12 cellular contexts compared by ENCODE assay signal in the genomic region with DNA sequence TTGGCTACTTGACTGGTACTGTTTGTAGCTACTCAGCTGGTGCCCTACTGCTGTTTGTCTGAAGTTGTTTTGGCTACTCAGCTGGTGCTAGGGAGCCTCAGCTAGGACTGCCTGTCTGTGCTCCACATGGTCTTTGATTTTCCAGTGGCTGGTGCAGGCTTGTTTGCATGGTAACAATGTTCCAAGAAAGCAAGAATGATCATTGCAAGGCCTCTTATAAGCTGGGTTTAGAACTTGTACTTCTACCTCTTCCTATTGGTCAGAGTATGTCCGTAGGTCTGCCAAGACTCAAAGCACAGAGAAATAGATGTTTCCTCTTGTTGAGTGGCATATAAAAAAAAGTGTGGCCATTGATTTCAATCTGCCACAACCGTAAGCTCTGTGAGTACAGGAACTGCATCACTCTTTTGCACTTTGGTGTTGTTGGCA. TPM values are rescaled to one million over a fixed set of nuclear protein-coding genes. Genes with fewer than 3 reads are reported as not detected.
DNase-seq lines count a peak whose midpoint lies in the region; ATAC-seq and TF ChIP-seq lines count a peak whose summit lies in the region.
"Had no signal": no experiment of that assay in that cellular context is flagged by ENCODE, and none has a peak within 500 bp of the region (broad histone marks: within the 10 kb centered on the region; RNA-seq: fewer than 3 reads in every experiment).

No MANE protein-coding gene starts in this region.

- H3K79me2 ChIP-seq in GM23338 (replicated peaks; ENCODE audit: insufficient read depth): no peaks in the 10 kb centered on the region

- no peaks in the 10 kb centered on the region for H3K27me3 ChIP-seq in GM23338 (ENCODE audit: insufficient read depth)
- no peaks in the 10 kb centered on the region for H3K27me3 ChIP-seq in lower lobe of right lung (ENCODE audit: low read depth)
- H3K27me3 ChIP-seq: vagina had no signal

- peaks cover 5% of the 10 kb centered on the region for H3K9me3 ChIP-seq in lower lobe of right lung
- H3K9me3 ChIP-seq: vagina had no signal

- no peaks in the 10 kb centered on the region for H3K27me3 Mint-ChIP-seq in CD14-positive monocyte (ENCODE audit: low read depth in 3 of 3)
- H3K27me3 Mint-ChIP-seq in GM23338 (ENCODE audit: insufficient read depth, low read depth, poor library complexity): no peaks in the 10 kb centered on the region
- H3K27me3 Mint-ChIP-seq in activated naive CD8-positive, alpha-beta T cell treated with anti-CD3 and anti-CD28 coated beads for 36 hours: no peaks in the 10 kb centered on the region

- H3F3A ChIP-seq in GM23338 (replicated peaks; ENCODE audit: low read depth): no peaks in the 10 kb centered on the region

- H3K9me2 ChIP-seq in GM23338 (ENCODE audit: insufficient read depth): no peaks in the 10 kb centered on the region

- H3K4me3 ChIP-seq in GM23338: no peak overlapping the region
- H3K4me3 ChIP-seq in lower lobe of right lung: no peak overlapping the region
- H3K4me3 ChIP-seq in foreskin fibroblast (ENCODE audit: low read depth in 1 of 2, low read length in 2 of 2): no peak overlapping the region
- H3K4me3 ChIP-seq: vagina had no signal

- H3K4me2 ChIP-seq in GM23338: no peak overlapping the region

- peaks cover 12 to 19% of the 10 kb centered on the region in 2 donors for H3K36me3 Mint-ChIP-seq in CD14-positive monocyte
- peaks cover 9% of the 10 kb centered on the region; the same call in 1 of the 3 replicates for H3K36me3 Mint-ChIP-seq in GM23338 (ENCODE audit: low read depth)
- H3K36me3 Mint-ChIP-seq in activated naive CD8-positive, alpha-beta T cell treated with anti-CD3 and anti-CD28 coated beads for 36 hours: peaks cover 60% of the 10 kb centered on the region

- no peaks in the 10 kb centered on the region for H3K4me1 ChIP-seq in GM23338 (ENCODE audit: insufficient read depth)
- H3K4me1 ChIP-seq in lower lobe of right lung: peaks cover 29% of the 10 kb centered on the region

- H3K9me3 Mint-ChIP-seq in CD14-positive monocyte (peaks cover 4 to 12% (median 9%) of the 10 kb centered on the region in 7 donors), GM23338 (peaks cover 8% of the 10 kb centered on the region; the same call in 2 of the 3 replicates)
- peaks cover 11% of the 10 kb centered on the region for H3K9me3 Mint-ChIP-seq in activated naive CD8-positive, alpha-beta T cell treated with anti-CD3 and anti-CD28 coated beads for 36 hours

- H3K4me3 Mint-ChIP-seq in CD14-positive monocyte (no peak overlapping the region), GM23338 (no peak overlapping the region)
- H3K4me3 Mint-ChIP-seq in activated naive CD8-positive, alpha-beta T cell treated with anti-CD3 and anti-CD28 coated beads for 36 hours: peak overlapping the region; percentile 43

- no peak overlapping the region for H3K27ac ChIP-seq in GM23338 (ENCODE audit: low read depth)
- no peak overlapping the region for H3K27ac ChIP-seq in lower lobe of right lung
- H3K27ac ChIP-seq: vagina had no signal

- TF ChIP-seq CTCF in CD14-positive monocyte (IDR thresholded peaks at IDR 0.05): no peak
- no peak for TF ChIP-seq CTCF in GM23338 (conservative IDR thresholded peaks at IDR 0.05; ENCODE audit: low read depth in 2 of 2)
- TF ChIP-seq CTCF in lower lobe of right lung (IDR thresholded peaks at IDR 0.05): no peak
- no peak for TF ChIP-seq CTCF in foreskin fibroblast (IDR thresholded peaks at IDR 0.05; ENCODE audit: low read depth, low read length)

- H3K36me3 ChIP-seq in GM23338 (ENCODE audit: insufficient read depth) (no peaks in the 10 kb centered on the region), lower lobe of right lung (no peaks in the 10 kb centered on the region)
- H3K36me3 ChIP-seq: vagina had no signal

- no peaks in the 10 kb centered on the region for H4K20me1 ChIP-seq in GM23338 (replicated peaks; ENCODE audit: insufficient read depth)

- no peak overlapping the region for H2AFZ ChIP-seq in GM23338

- peak; percentile 68 for ATAC-seq in GM23338
- ATAC-seq in lower lobe of right lung: peak; percentile 21 to 48
- ATAC-seq: left colon had no signal

- H3K27ac Mint-ChIP-seq in CD14-positive monocyte (peak overlapping the region in 5 of 7 donors; percentile 10 to 74 (median 54)), GM23338 (no peak overlapping the region)
- peak overlapping the region; percentile 74 for H3K27ac Mint-ChIP-seq in activated naive CD8-positive, alpha-beta T cell treated with anti-CD3 and anti-CD28 coated beads for 36 hours

- intact Hi-C loops in CD14-positive monocyte (cut with micrococcal nuclease) (no loop called here), lower lobe of right lung (cut with DNase I) (no loop called here)

- no peak for DNase-seq in CD14-positive monocyte (ENCODE audit: low spot score)
- DNase-seq in GM23338 (ENCODE audit: low spot score): no peak
- no peak for DNase-seq in activated naive CD8-positive, alpha-beta T cell treated with anti-CD3 and anti-CD28 coated beads for 36 hours
- DNase-seq in lower lobe of right lung: no peak
- DNase-seq in CD1c-positive myeloid dendritic cell (ENCODE audit: extremely low spot score): no peak
- no peak for DNase-seq in GM19240 (ENCODE audit: insufficient read length, low spot score)
- DNase-seq in hippocampal formation (lab: John Stamatoyannopoulos, UW): no peak
- no peak for DNase-seq in foreskin fibroblast
- DNase-seq: left colon, NCI-H446 treated with DMSO at 0.1 percent for 48 hours, SHP77 treated with DMSO at 0.1 percent for 48 hours had no signal

- H3K4me1 Mint-ChIP-seq in CD14-positive monocyte (peaks cover 23% of the 10 kb centered on the region), GM23338 (peaks cover 6% of the 10 kb centered on the region; the same call in 1 of the 3 replicates)
- peaks cover 77% of the 10 kb centered on the region for H3K4me1 Mint-ChIP-seq in activated naive CD8-positive, alpha-beta T cell treated with anti-CD3 and anti-CD28 coated beads for 36 hours

TF ChIP-seq in GM23338, 12 proteins besides CTCF, POLR2A, EP300 and RAD21 (continues in another document):
- no peak for TF ChIP-seq REST (IDR thresholded peaks at IDR 0.05; ENCODE audit: unreplicated experiment)
- no peak for TF ChIP-seq NANOG (IDR thresholded peaks at IDR 0.05; ENCODE audit: borderline replicate concordance)
- TF ChIP-seq ZNF331 (CRISPR knock-in tag; IDR thresholded peaks at IDR 0.05; ENCODE audit: low read depth): no peak
- TF ChIP-seq EZH2 (IDR thresholded peaks at IDR 0.05; ENCODE audit: low read depth, unreplicated experiment): no peak
- TF ChIP-seq POLR2AphosphoS5 (IDR thresholded peaks at IDR 0.05; ENCODE audit: low read depth): no peak
- no peak for TF ChIP-seq ETS1 (IDR thresholded peaks at IDR 0.05)
- TF ChIP-seq STAT1 (IDR thresholded peaks at IDR 0.05; ENCODE audit: unreplicated experiment): no peak
- no peak for TF ChIP-seq EZH2phosphoT487 (IDR thresholded peaks at IDR 0.05; ENCODE audit: unreplicated experiment)
- TF ChIP-seq ZNF114 (CRISPR knock-in tag; IDR thresholded peaks at IDR 0.05): no peak
- no peak for TF ChIP-seq CREB1 (CRISPR knock-in tag; IDR thresholded peaks at IDR 0.05; ENCODE audit: low read depth)
- no peak for TF ChIP-seq JUNB (IDR thresholded peaks at IDR 0.05; ENCODE audit: unreplicated experiment)

RNA-seq across cellular contexts. Expression of gene NFKB1, which starts 17.6 kb away (rescaled TPM):
- polyA plus RNA-seq in CD14-positive monocyte: 10 to 100 TPM in 1 of 2 donors, 1 to 10 TPM in 1; 9.0 to 17.8 TPM
- 2.4 and 4.6 TPM in 2 replicates for total RNA-seq in GM23338 (2014; rRNA removed; shearing (Covaris generic))
- 0.82 and 1.2 TPM in 2 replicates for polyA plus RNA-seq in GM23338 (2016; fragmentation: Nextera tagmentation; extraction: Ambion mirVana)
- 100 to 1,000 TPM; 250 to 259 TPM for total RNA-seq in activated naive CD8-positive, alpha-beta T cell treated with anti-CD3 and anti-CD28 coated beads for 36 hours
- 48.9 TPM for total RNA-seq in lower lobe of right lung
